ENCODE assay signal across 9 cellular contexts in genomic region chr10:70903262-70903921, GRCh38. TPM values are rescaled to one million over a fixed set of nuclear protein-coding genes. Genes with fewer than 3 reads are reported as not detected.
DNase-seq lines count a peak whose midpoint lies in the region; ATAC-seq, FAIRE-seq and TF ChIP-seq lines count a peak whose summit lies in the region.
"Had no signal": no experiment of that assay in that cellular context is flagged by ENCODE, and none has a peak within 500 bp of the region (broad histone marks: within the 10 kb centered on the region; RNA-seq: fewer than 3 reads in every experiment).

No MANE protein-coding gene starts in this region.

- BruUV-seq in PC-9 (replicated peaks; lab: Mats Ljungman, UMichigan) (no TSS peak), MCF 10A (replicated peaks; lab: Mats Ljungman, UMichigan) (no TSS peak)

- no peak overlapping the region for H3K4me2 ChIP-seq in PC-9

- DNase-seq in C1 segment of cervical spinal cord (lab: John Stamatoyannopoulos, UW) = peak in 8 of 14 donors; percentile 12 to 53 (median 28)
- peak; percentile 22 for DNase-seq in GM18507 (ENCODE audit: extremely low spot score, insufficient read length, low read depth)
- peak in 1 of 2 experiments; percentile 55 for DNase-seq in PC-9
- DNase-seq in MCF 10A (ENCODE audit: unreplicated experiment) = peak; percentile 53
- peak; percentile 32 for DNase-seq in iris pigment epithelial cell (ENCODE audit: low read depth)
- DNase-seq in stimulated activated CD4-positive, alpha-beta T cell treated with anti-CD3 and anti-CD28 coated beads, Interleukin-2, amount 100 ng/mL, for 24 hours = peak; percentile 28 to 52

- H3K27ac ChIP-seq in PC-9 = no peak overlapping the region

- peaks cover 28% of the 10 kb centered on the region; the same call in 1 of the 2 replicates for H3K27me3 ChIP-seq in PC-9 (ENCODE audit: insufficient read depth, low read depth)

- intact Hi-C loops in PC-9 (cut with micrococcal nuclease; ENCODE audit: unreplicated experiment) = loop anchor here (1.0 to 5.0 kb wide), 3 partner anchors 304 to 382 kb away; no protein-coding TSS in a partner anchor
- intact Hi-C loops in MCF 10A (cut with micrococcal nuclease) = loop anchor here (1.0 kb wide), 1 partner anchor 306 kb away; no protein-coding TSS in a partner anchor

- H3F3A ChIP-seq in PC-9 (ENCODE audit: insufficient read depth, low read depth) = no peaks in the 10 kb centered on the region; the same call in 1 of the 2 replicates

- no peaks in the 10 kb centered on the region for H3K9me3 Mint-ChIP-seq in MCF 10A (ENCODE audit: unreplicated experiment)
- H3K9me3 Mint-ChIP-seq: memory B cell had no signal

- no peaks in the 10 kb centered on the region for H3K36me3 Mint-ChIP-seq in MCF 10A (ENCODE audit: insufficient read depth, unreplicated experiment)
- H3K36me3 Mint-ChIP-seq: memory B cell had no signal

- peaks cover 51% of the 10 kb centered on the region for H3K27me3 Mint-ChIP-seq in MCF 10A (ENCODE audit: insufficient read depth, unreplicated experiment)

- ATAC-seq in HG03565 (IDR thresholded peaks at IDR 0.05; ENCODE audit: unreplicated experiment) (no peak), GM19324 (IDR thresholded peaks at IDR 0.05; ENCODE audit: low FRiP score, unreplicated experiment) (no peak)

- no peaks in the 10 kb centered on the region for H3K9me2 ChIP-seq in PC-9 (ENCODE audit: insufficient read depth)

- no peak overlapping the region for H2AFZ ChIP-seq in PC-9

- no peak overlapping the region for H3K4me3 Mint-ChIP-seq in MCF 10A (ENCODE audit: unreplicated experiment)
- H3K4me3 Mint-ChIP-seq: memory B cell had no signal

- 0 out of 2 replicates have a peak, but pooled peaks cover 5% of the 10 kb centered on the region for H3K4me1 ChIP-seq in PC-9 (replicated peaks; ENCODE audit: insufficient read depth)

- no peaks in the 10 kb centered on the region for H4K20me1 ChIP-seq in PC-9 (ENCODE audit: insufficient read depth)

- no peak overlapping the region for H3K27ac Mint-ChIP-seq in MCF 10A (ENCODE audit: low read depth, unreplicated experiment)
- H3K27ac Mint-ChIP-seq: memory B cell had no signal

- TF ChIP-seq CTCF in PC-9 (conservative IDR thresholded peaks at IDR 0.05) (peak; percentile 99), MCF 10A (IDR thresholded peaks at IDR 0.05; ENCODE audit: unreplicated experiment) (peak; percentile 81)

- FAIRE-seq in GM18507 (lab: Jason Lieb, UNC) = peak; percentile 76

- no peak overlapping the region for H3K4me3 ChIP-seq in PC-9

- POLR2A ChIA-PET in PC-9 (lab: Charles Lee; ENCODE audit: unreplicated experiment) = no interaction called here
- POLR2A ChIA-PET in MCF 10A (lab: Yijun Ruan, JAX) = no interaction called here

- no peaks in the 10 kb centered on the region for H3K4me1 Mint-ChIP-seq in MCF 10A (ENCODE audit: insufficient read depth, unreplicated experiment)
- H3K4me1 Mint-ChIP-seq: memory B cell had no signal

- H3K79me2 ChIP-seq in PC-9 (ENCODE audit: low read depth) = no peaks in the 10 kb centered on the region

- H3K36me3 ChIP-seq in PC-9 (ENCODE audit: low read depth) = no peaks in the 10 kb centered on the region

- CTCF ChIA-PET in PC-9 (lab: Charles Lee) (interaction anchor here (0.6 to 1.6 kb wide), 5 partner anchors 36 to 428 kb away, joined by 3 to 4 read pairs (median 3); no protein-coding TSS in a partner anchor), MCF 10A (lab: Yijun Ruan, JAX) (interaction anchor here (0.5 to 7.4 kb wide), 42 partner anchors 9 to 1053 kb away, joined by 3 to 72 read pairs (median 4); partner anchors contain the start of genes PCBD1 and SLC29A3)

- H3K9me3 ChIP-seq in PC-9 (ENCODE audit: insufficient read depth, low read depth) = no peaks in the 10 kb centered on the region

RNA-seq across cellular contexts. Expression of gene PCBD1, which starts 15.0 kb away (rescaled TPM):
- total RNA-seq in PC-9 (2021) (128 and 164 TPM in 2 replicates), MCF 10A (2022) (40.3 and 52.4 TPM in 2 replicates)
